ENCODE assay signal across 9 cellular contexts in the genomic region with DNA sequence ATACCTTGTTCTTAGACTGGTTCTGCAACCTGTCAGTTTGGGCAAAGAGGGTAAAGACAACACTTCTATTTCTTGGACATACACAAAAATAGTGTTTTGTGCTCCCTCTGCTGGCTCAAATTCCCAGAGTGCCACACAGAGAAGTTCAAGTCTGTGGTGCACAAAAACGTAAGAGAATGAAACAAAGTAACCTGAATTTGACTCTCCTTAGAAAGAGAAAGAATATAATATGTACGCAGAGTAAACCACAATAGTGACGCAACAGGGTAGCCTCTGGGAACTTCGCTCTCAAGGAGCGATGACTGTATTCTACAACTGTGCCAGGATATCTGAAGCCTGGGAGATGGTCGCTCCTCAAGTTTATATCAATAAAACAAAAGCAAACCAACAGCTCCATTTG. TPM values are rescaled to one million over a fixed set of nuclear protein-coding genes. Genes with fewer than 3 reads are reported as not detected.
DNase-seq lines count a peak whose midpoint lies in the region; ATAC-seq, FAIRE-seq and TF ChIP-seq lines count a peak whose summit lies in the region.
"Had no signal": no experiment of that assay in that cellular context is flagged by ENCODE, and none has a peak within 500 bp of the region (broad histone marks: within the 10 kb centered on the region; RNA-seq: fewer than 3 reads in every experiment).

No MANE protein-coding gene starts in this region.

- peaks cover 48% of the 10 kb centered on the region for H3K36me3 Mint-ChIP-seq in nephron (ENCODE audit: low read depth)

- no peak overlapping the region for H3K27ac ChIP-seq in K562 (ENCODE audit: extremely low read depth, low read depth, low read length)

- in situ Hi-C loops in K562 (cut with MboI), result no loop called here

- TF ChIP-seq CTCF in LNCAP (IDR thresholded peaks at IDR 0.05) (peak; percentile 82), K562 (IDR thresholded peaks at IDR 0.05 in 2 of 3, conservative IDR thresholded peaks at IDR 0.05 in 1 of 3; ENCODE audit: insufficient read depth in 2 of 3, low read depth in 1 of 3, low read length in 3 of 3) (0 out of 6 replicates have a peak, but pooled peaks of 2 of the 3 experiments have one; percentile 24 to 40), nephron (IDR thresholded peaks at IDR 0.05; ENCODE audit: unreplicated experiment in 3 of 3) (peak; percentile 29 to 38 (median 37)), omental fat pad (IDR thresholded peaks at IDR 0.05) (no peak)

- DNase-seq in EL, result peak; percentile 70
- DNase-seq in K562 (ENCODE audit: extremely low read depth in 1 of 4, low spot score in 3 of 4), result no peak
- no peak for DNase-seq in omental fat pad (ENCODE audit: low spot score)
- DNase-seq in GM19239 (ENCODE audit: insufficient read length, low spot score), result no peak
- no peak for DNase-seq in cerebellar nuclear complex (lab: John Stamatoyannopoulos, UW)
- no peak for DNase-seq in activated T-cell treated with anti-CD3 and anti-CD28 coated beads for 4 hours
- DNase-seq: activated CD4-positive, CD25-positive, alpha-beta regulatory T cell treated with anti-CD3 and anti-CD28 coated beads, Interleukin-2, amount 50 U/mL, for 72 hours had no signal

- no peaks in the 10 kb centered on the region for H3K4me1 Mint-ChIP-seq in nephron

- TF ChIP-seq POLR2A in K562 (conservative IDR thresholded peaks at IDR 0.05), result no peak

- FAIRE-seq in K562 (lab: Jason Lieb, UNC) (no peak), GM19239 (lab: Jason Lieb, UNC) (no peak)

- CTCF ChIA-PET in K562 (lab: Yijun Ruan, JAX; ENCODE audit: low intra/inter-chr PET ratio), result interaction anchor here (0.7 to 1.5 kb wide), 2 partner anchors 239 to 240 kb away, joined by 4 to 5 read pairs; no protein-coding TSS in a partner anchor

- H3K9me1 ChIP-seq in K562 (ENCODE audit: control insufficient read depth, insufficient read depth, low read length), result no peaks in the 10 kb centered on the region

- peak in 1 of 2 experiments; percentile 33; a peak in 1 of 4 replicates for TF ChIP-seq RAD21 in K562 (CRISPR knock-in tag; conservative IDR thresholded peaks at IDR 0.05 in 1 of 2, IDR thresholded peaks at IDR 0.05 in 1 of 2)

- WGBS in K562 (ENCODE audit: insufficient coverage, low coverage, missing lambda C conversion rate), result 66% methylated on average over 6 of the region's 6 CpGs

- H3K4me1 ChIP-seq in K562 (replicated peaks in 1 of 2; ENCODE audit: control insufficient read depth in 2 of 2, insufficient read depth in 2 of 2, low read length in 2 of 2), result no peaks in the 10 kb centered on the region

- no peaks in the 10 kb centered on the region for H3K9me3 Mint-ChIP-seq in nephron

- H3K9me3 ChIP-seq in K562 (replicated peaks; ENCODE audit: control insufficient read depth, insufficient read depth, low read depth, low read length), result no peaks in the 10 kb centered on the region

- POLR2A ChIA-PET in K562 (lab: Yijun Ruan, JAX), result interaction anchor here (1.1 kb wide), 1 partner anchor 14 kb away, joined by 3 read pairs; no protein-coding TSS in a partner anchor

- H3K27me3 ChIP-seq in K562 (ENCODE audit: control insufficient read depth in 2 of 2, insufficient read depth in 2 of 2, low read length in 2 of 2), result no peaks in the 10 kb centered on the region

- H3K4me3 Mint-ChIP-seq in nephron, result no peak overlapping the region

- H3K79me2 ChIP-seq in K562 (ENCODE audit: control insufficient read depth, insufficient read depth, low read length), result no peaks in the 10 kb centered on the region

- no peaks in the 10 kb centered on the region for H3K27me3 Mint-ChIP-seq in nephron (ENCODE audit: low read depth)

- no peak overlapping the region for H3K9ac ChIP-seq in K562 (ENCODE audit: insufficient read depth in 1 of 2, low read depth in 2 of 2, low read length in 2 of 2)

- ATAC-seq in K562 (no peak), omental fat pad (ENCODE audit: low FRiP score) (no peak)

- no peak overlapping the region for H3K27ac Mint-ChIP-seq in nephron

- 0 out of 2 replicates have a peak, but pooled peaks cover 3% of the 10 kb centered on the region for H4K20me1 ChIP-seq in K562 (replicated peaks; ENCODE audit: control insufficient read depth, insufficient read depth, low read length)

- TF ChIP-seq EP300 in K562 (IDR thresholded peaks at IDR 0.05; ENCODE audit: low read length), result no peak

- intact Hi-C loops in K562 (cut with micrococcal nuclease), result no loop called here

- H3K36me3 ChIP-seq in K562 (ENCODE audit: control insufficient read depth, insufficient read depth, low read length), result peaks cover 85% of the 10 kb centered on the region

- no peak overlapping the region for H3K4me3 ChIP-seq in K562

- no peak overlapping the region for H2AFZ ChIP-seq in K562 (ENCODE audit: low read depth, low read length)

- H3K4me2 ChIP-seq in K562 (ENCODE audit: insufficient read depth, low read length), result no peak overlapping the region

- no TSS peak for BruUV-seq in K562 (replicated peaks; lab: Mats Ljungman, UMichigan)

TF ChIP-seq in K562, 482 proteins besides CTCF, POLR2A, EP300 and RAD21:
- TF ChIP-seq CEBPB (tag; IDR thresholded peaks at IDR 0.05) (0 out of 2 replicates have a peak, but pooled peaks have one; percentile 21), TAL1 (IDR thresholded peaks at IDR 0.05) (no peak)

RNA-seq across cellular contexts. Expression of gene DDX31, which starts 18.5 kb away (rescaled TPM):
- total RNA-seq in K562 (2011; cell fraction: chromatin; rRNA removed; ENCODE audit: low replicate concordance), result 53.2 and 54.3 TPM in 2 replicates
- 31.5 TPM in 2 replicates for total RNA-seq in K562 (2011; cell fraction: nucleolus; rRNA removed)
- total RNA-seq in K562 (2011; cell fraction: nucleoplasm; rRNA removed), result 30.5 and 32.8 TPM in 2 replicates
- total RNA-seq in K562 (2014; rRNA removed) (14.5 and 19.0 TPM in 2 replicates), K562 (2014; rRNA removed; fragmentation: Illumina TruSeq; extraction: Trizol) (18.4 and 19.1 TPM in 2 replicates), K562 (2015; rRNA removed; fragmentation: Illumina TruSeq; extraction: Trizol) (23.1 and 23.9 TPM in 2 replicates), K562 (2021) (23.9 and 26.4 TPM in 2 replicates), omental fat pad (10 to 100 TPM in 2 of 4 donors, 1 to 10 TPM in 2; 8.8 to 28.0 (median 9.9) TPM)
- polyA plus RNA-seq in K562 (2011; rRNA removed) (19.8 and 24.6 TPM in 2 replicates), K562 (2014; fragmentation: Illumina TruSeq; extraction: Trizol) (19.5 and 22.6 TPM in 2 replicates), K562 (2014; fragmentation: Nextera tagmentation; extraction: Ambion mirVana) (10 to 100 TPM; 11.9 to 18.7 TPM), K562 (2014; rRNA removed) (19.9 and 22.2 TPM in 2 replicates)
- 12.4 and 12.7 TPM in 2 replicates for polyA plus RNA-seq in K562 (2011; cell fraction: cytosol; rRNA removed)
- polyA plus RNA-seq in K562 (2011; cell fraction: nucleus; rRNA removed), result 33.4 and 35.9 TPM in 2 replicates
- polyA plus RNA-seq in K562 (2012), result 10.2 and 16.2 TPM in 2 replicates
- polyA minus RNA-seq in K562 (2011; rRNA and poly(A)+ RNA removed), result 27.0 and 29.9 TPM in 2 replicates
- polyA minus RNA-seq in K562 (2011; cell fraction: cytosol; rRNA and poly(A)+ RNA removed), result 10.7 and 13.6 TPM in 2 replicates
- 20.9 and 33.8 TPM in 2 replicates for polyA minus RNA-seq in K562 (2011; cell fraction: nucleus; rRNA and poly(A)+ RNA removed)

RNA-seq across cellular contexts. Expression of gene GTF3C4, which starts 19.0 kb away (rescaled TPM):
- 9.6 and 14.4 TPM in 2 replicates for total RNA-seq in K562 (2011; cell fraction: chromatin; rRNA removed; ENCODE audit: low replicate concordance)
- 6.2 and 7.0 TPM in 2 replicates for total RNA-seq in K562 (2011; cell fraction: nucleolus; rRNA removed)
- 9.5 and 16.4 TPM in 2 replicates for total RNA-seq in K562 (2011; cell fraction: nucleoplasm; rRNA removed)
- total RNA-seq in K562 (2014; rRNA removed), result 12.2 and 14.7 TPM in 2 replicates
- 15.0 and 15.6 TPM in 2 replicates for total RNA-seq in K562 (2014; rRNA removed; fragmentation: Illumina TruSeq; extraction: Trizol)
- total RNA-seq in K562 (2015; rRNA removed; fragmentation: Illumina TruSeq; extraction: Trizol), result 14.5 and 15.8 TPM in 2 replicates
- total RNA-seq in K562 (2021), result 20.0 and 20.3 TPM in 2 replicates
- polyA plus RNA-seq in K562 (2011; rRNA removed), result 5.8 and 8.2 TPM in 2 replicates
- 5.0 and 5.4 TPM in 2 replicates for polyA plus RNA-seq in K562 (2011; cell fraction: cytosol; rRNA removed)
- 2.9 and 5.4 TPM in 2 replicates for polyA plus RNA-seq in K562 (2011; cell fraction: nucleus; rRNA removed)
- 7.8 and 11.5 TPM in 2 replicates for polyA plus RNA-seq in K562 (2012)
- polyA plus RNA-seq in K562 (2014; fragmentation: Illumina TruSeq; extraction: Trizol), result 16.0 and 17.2 TPM in 2 replicates
- 1 to 10 TPM; 3.9 to 5.8 TPM for polyA plus RNA-seq in K562 (2014; fragmentation: Nextera tagmentation; extraction: Ambion mirVana)
- polyA plus RNA-seq in K562 (2014; rRNA removed), result 8.7 and 8.8 TPM in 2 replicates
- 12.4 and 14.0 TPM in 2 replicates for polyA minus RNA-seq in K562 (2011; rRNA and poly(A)+ RNA removed)
- 10.8 and 11.4 TPM in 2 replicates for polyA minus RNA-seq in K562 (2011; cell fraction: cytosol; rRNA and poly(A)+ RNA removed)
- polyA minus RNA-seq in K562 (2011; cell fraction: nucleus; rRNA and poly(A)+ RNA removed), result 6.1 and 6.8 TPM in 2 replicates
- 10 to 100 TPM in 2 of 4 donors, 1 to 10 TPM in 2; 7.2 to 19.2 (median 10.0) TPM for total RNA-seq in omental fat pad

Comparison
In these comparisons a context has a peak if more than half of its experiments do, and no peak if none do; other contexts are left out.
1. CTCF ChIP-seq: peak in LNCAP (single experiment), K562 (2 of 3) and nephron (3 of 3); none in omental fat pad (0 of 3).